Comparison of ENCODE assay signal across 35 cellular contexts in the genomic region with DNA sequence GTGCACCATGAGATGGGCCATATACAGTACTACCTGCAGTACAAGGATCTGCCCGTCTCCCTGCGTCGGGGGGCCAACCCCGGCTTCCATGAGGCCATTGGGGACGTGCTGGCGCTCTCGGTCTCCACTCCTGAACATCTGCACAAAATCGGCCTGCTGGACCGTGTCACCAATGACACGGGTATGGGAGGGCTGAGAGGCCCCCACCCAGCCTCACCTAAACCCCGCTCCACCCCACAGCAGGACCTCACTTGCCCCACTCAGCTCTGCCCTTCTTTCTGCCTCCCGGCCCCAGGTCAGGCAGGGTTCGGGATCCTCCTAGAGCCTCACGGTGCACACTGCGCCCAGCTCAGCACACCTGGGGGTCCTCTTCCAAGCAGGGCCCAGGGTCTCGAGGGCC. TPM values are rescaled to one million over a fixed set of nuclear protein-coding genes. Genes with fewer than 3 reads are reported as not detected.
"Had no signal": no experiment of that assay in that cellular context is flagged by ENCODE, and none has a peak within 500 bp of the region (broad histone marks: within the 10 kb centered on the region; RNA-seq: fewer than 3 reads in every experiment).

No MANE protein-coding gene starts in this region.

- H3K36me3 ChIP-seq: ascending aorta, cardiac muscle cell, SJSA1, WERI-Rb-1 had no signal

- H3K4me3 Mint-ChIP-seq: activated CD4-positive, alpha-beta memory T cell treated with anti-CD3 and anti-CD28 coated beads, Interleukin-2, amount 10 ng/mL, durations not matched to agents 7 days and 5 days; activated CD8-positive, alpha-beta memory T cell treated with anti-CD3 and anti-CD28 coated beads, Interleukin-2, amount 10 ng/mL, durations not matched to agents 7 days and 5 days; activated naive CD8-positive, alpha-beta T cell treated with anti-CD3 and anti-CD28 coated beads for 36 hours; central memory CD8-positive, alpha-beta T cell had no signal

- H3K4me3 ChIP-seq: ascending aorta, cardiac muscle cell, SJSA1 had no signal

- DNase-seq: activated CD4-positive, alpha-beta memory T cell treated with anti-CD3 and anti-CD28 coated beads, Interleukin-2, amount 10 ng/mL, durations not matched to agents 7 days and 5 days; activated CD4-positive, alpha-beta T cell treated with anti-CD3 and anti-CD28 coated beads for 1 hour; activated CD4-positive, alpha-beta T cell treated with anti-CD3 and anti-CD28 coated beads for 48 hours; activated CD4-positive, CD25-positive, alpha-beta regulatory T cell; activated CD8-positive, alpha-beta memory T cell treated with anti-CD3 and anti-CD28 coated beads for 24 hours; activated CD8-positive, alpha-beta memory T cell treated with anti-CD3 and anti-CD28 coated beads, Interleukin-2, amount 10 ng/mL, durations not matched to agents 7 days and 5 days; activated CD8-positive, alpha-beta memory T cell treated with anti-CD3 and anti-CD28 coated beads, Interleukin-2, amount 50 U/mL, for 48 hours; activated effector memory CD4-positive, alpha-beta T cell treated with anti-CD3 and anti-CD28 coated beads, Interleukin-2, amount 50 U/mL, for 16 hours; activated naive CD4-positive, alpha-beta T cell; activated naive CD4-positive, alpha-beta T cell treated with anti-CD3 and anti-CD28 coated beads, Interleukin-2, amount 50 U/mL, for 16 hours; activated naive CD8-positive, alpha-beta T cell treated with anti-CD3 and anti-CD28 coated beads for 36 hours; activated T-cell treated with anti-CD3 and anti-CD28 coated beads, Interleukin-2, amount 50 U/mL, for 48 hours; amniotic stem cell; Karpas-422; NCI-H1105 treated with DMSO at 0.1 percent for 48 hours; NCI-H1436; NCI-H1694; NCI-H1930; NCI-H2081 treated with DMSO at 0.1 percent for 48 hours; NCI-H226; NCI-H446 treated with DMSO at 0.1 percent for 48 hours; NCI-H524 treated with DMSO at 0.1 percent for 48 hours; RPMI8226; SHP77 treated with DMSO at 0.1 percent for 48 hours; SW 1271; T-helper 1 cell; T1000; WERI-Rb-1 had no signal

- H3K27ac ChIP-seq: ascending aorta, cardiac muscle cell, SJSA1, WERI-Rb-1 had no signal

- H3K9me3 ChIP-seq: ascending aorta, SJSA1 had no signal

- H3K27me3 ChIP-seq: ascending aorta had no signal

- ATAC-seq: activated CD8-positive, alpha-beta memory T cell treated with anti-CD3 and anti-CD28 coated beads, Interleukin-2, amount 10 ng/mL, durations not matched to agents 7 days and 5 days; Panc1 had no signal

- H3K27ac Mint-ChIP-seq: activated CD4-positive, alpha-beta memory T cell treated with anti-CD3 and anti-CD28 coated beads, Interleukin-2, amount 10 ng/mL, durations not matched to agents 7 days and 5 days; activated CD8-positive, alpha-beta memory T cell treated with anti-CD3 and anti-CD28 coated beads, Interleukin-2, amount 10 ng/mL, durations not matched to agents 7 days and 5 days; activated naive CD8-positive, alpha-beta T cell treated with anti-CD3 and anti-CD28 coated beads for 36 hours had no signal

- H3K9me3 Mint-ChIP-seq: activated CD4-positive, alpha-beta memory T cell treated with anti-CD3 and anti-CD28 coated beads, Interleukin-2, amount 10 ng/mL, durations not matched to agents 7 days and 5 days; activated naive CD8-positive, alpha-beta T cell treated with anti-CD3 and anti-CD28 coated beads for 36 hours; central memory CD8-positive, alpha-beta T cell had no signal

- H3K36me3 Mint-ChIP-seq: activated CD8-positive, alpha-beta memory T cell treated with anti-CD3 and anti-CD28 coated beads, Interleukin-2, amount 10 ng/mL, durations not matched to agents 7 days and 5 days; activated naive CD8-positive, alpha-beta T cell treated with anti-CD3 and anti-CD28 coated beads for 36 hours had no signal

RNA-seq across cellular contexts. Expression of a gene that starts 5.6 kb away (rescaled TPM):
- total RNA-seq: activated naive CD8-positive, alpha-beta T cell treated with anti-CD3 and anti-CD28 coated beads for 36 hours had no signal

RNA-seq across cellular contexts. Expression of a gene that starts 40.6 kb away (rescaled TPM):
- total RNA-seq: activated CD4-positive, alpha-beta memory T cell treated with anti-CD3 and anti-CD28 coated beads, Interleukin-2, amount 10 ng/mL, durations not matched to agents 7 days and 5 days; activated CD8-positive, alpha-beta memory T cell treated with anti-CD3 and anti-CD28 coated beads, Interleukin-2, amount 10 ng/mL, durations not matched to agents 7 days and 5 days; activated naive CD8-positive, alpha-beta T cell treated with anti-CD3 and anti-CD28 coated beads for 36 hours; ascending aorta; MCF 10A; SJSA1; T-helper 2 cell treated with Interferon-gamma antibody and Interleukin-4, amounts not matched to agents 100 ng/mL and 5 ng/mL, for 36 hours had no signal
